14 cellular contexts compared by ENCODE assay signal in genomic region chr1:163241716-163242115, GRCh38. TPM values are rescaled to one million over a fixed set of nuclear protein-coding genes. Genes with fewer than 3 reads are reported as not detected.
DNase-seq lines count a peak whose midpoint lies in the region; FAIRE-seq and TF ChIP-seq lines count a peak whose summit lies in the region.
"Had no signal": no experiment of that assay in that cellular context is flagged by ENCODE, and none has a peak within 500 bp of the region (broad histone marks: within the 10 kb centered on the region; RNA-seq: fewer than 3 reads in every experiment).

No MANE protein-coding gene starts in this region.

- FAIRE-seq in D721Med (lab: Jason Lieb, UNC): peak; percentile 87
- FAIRE-seq: GM12878, GM18507 had no signal

- in situ Hi-C loops in SK-MEL-5 (cut with HindIII; ENCODE audit: low pct_unique_long_range_greater_than_20kb, low sequenced_read_pairs): no loop called here

- no peak for TF ChIP-seq CTCF in D721Med (IDR thresholded peaks at IDR 0.05; ENCODE audit: insufficient read depth, missing control alignments)

- DNase-seq in D721Med (ENCODE audit: insufficient read length, low spot score) (no peak), DMS79 treated with DMSO at 0.1 percent for 48 hours (lab: John Stamatoyannopoulos, UW) (peak; percentile 65), SK-MEL-5 (ENCODE audit: low read depth, low spot score) (peak; percentile 1), A172 (ENCODE audit: low spot score) (no peak)
- no peak for DNase-seq in stimulated activated CD8-positive, alpha-beta memory T cell treated with anti-CD3 and anti-CD28 coated beads, Interleukin-4, amount 100 ng/mL, for 48 hours
- no peak for DNase-seq in activated CD8-positive, alpha-beta memory T cell treated with anti-CD3 and anti-CD28 coated beads for 24 hours
- DNase-seq: CD4-positive, CD25-positive, alpha-beta regulatory T cell; CD8-positive, alpha-beta T cell; DMS53; EL; GDM1; H9 had no signal

RNA-seq across cellular contexts. Expression of gene RGS5, which starts 39.0 kb away (rescaled TPM):
- total RNA-seq in SK-MEL-5 (2014; rRNA removed; shearing (Covaris generic)): 1.3 and 1.7 TPM in 2 replicates
- 0.19 and 1.7 TPM in 2 replicates for polyA plus RNA-seq in SK-MEL-5 (2015; cell fraction: cytosol; rRNA removed)
- polyA plus RNA-seq in SK-MEL-5 (2015; cell fraction: nucleus; rRNA removed): 4.8 and 15.8 TPM in 2 replicates
- total RNA-seq in A172 (2014; rRNA removed; shearing (Covaris generic)): 22.5 and 29.6 TPM in 2 replicates

Comparison
In these comparisons a context has a peak if more than half of its experiments do, and no peak if none do; other contexts are left out.
1. DNase-seq: peak in DMS79 treated with DMSO at 0.1 percent for 48 hours (single experiment) and SK-MEL-5 (single experiment); none in D721Med (single experiment), stimulated activated CD8-positive, alpha-beta memory T cell treated with anti-CD3 and anti-CD28 coated beads, Interleukin-4, amount 100 ng/mL, for 48 hours (single experiment), A172 (single experiment) and activated CD8-positive, alpha-beta memory T cell treated with anti-CD3 and anti-CD28 coated beads for 24 hours (single experiment).